ENCODE assay signal across 10 cellular contexts in genomic region chr13:114105351-114106225, GRCh38. TPM values are rescaled to one million over a fixed set of nuclear protein-coding genes. Genes with fewer than 3 reads are reported as not detected.
DNase-seq lines count a peak whose midpoint lies in the region; ATAC-seq and TF ChIP-seq lines count a peak whose summit lies in the region.
"Had no signal": no experiment of that assay in that cellular context is flagged by ENCODE, and none has a peak within 500 bp of the region (broad histone marks: within the 10 kb centered on the region; RNA-seq: fewer than 3 reads in every experiment).

No MANE protein-coding gene starts in this region.

- H3K27ac Mint-ChIP-seq in WTC11 (peak overlapping the region; percentile 55), progenitor cell of endocrine pancreas (peak overlapping the region; percentile 7)

- H3K36me3 ChIP-seq in right atrium auricular region, result no peaks in the 10 kb centered on the region

- H3K9me3 Mint-ChIP-seq in WTC11 (0 out of 2 replicates have a peak, but pooled peaks cover 3% of the 10 kb centered on the region), progenitor cell of endocrine pancreas (ENCODE audit: low read depth) (no peaks in the 10 kb centered on the region)

- H3K27me3 ChIP-seq in right atrium auricular region, result no peaks in the 10 kb centered on the region

- peaks cover 3% of the 10 kb centered on the region; the same call in 1 of the 2 replicates for H3K36me3 Mint-ChIP-seq in WTC11
- H3K36me3 Mint-ChIP-seq in progenitor cell of endocrine pancreas (ENCODE audit: insufficient read depth), result no peaks in the 10 kb centered on the region

- H3K4me3 ChIP-seq in right atrium auricular region, result no peak overlapping the region
- H3K4me3 ChIP-seq: K562 had no signal

- DNase-seq in EH (ENCODE audit: low read depth) (peak; percentile 74), WTC11 (ENCODE audit: low spot score) (peak; percentile 6), right atrium auricular region (ENCODE audit: low spot score) (peak; percentile 50), progenitor cell of endocrine pancreas (ENCODE audit: low spot score, unreplicated experiment) (no peak), foreskin melanocyte (no peak)
- DNase-seq: activated gamma-delta T cell treated with Interleukin-2 at 50 U/mL for 16 hours had no signal

- no peaks in the 10 kb centered on the region for H3K9me3 ChIP-seq in right atrium auricular region

- TF ChIP-seq CTCF in WTC11 (IDR thresholded peaks at IDR 0.05) (no peak), right atrium auricular region (IDR thresholded peaks at IDR 0.05) (no peak), progenitor cell of endocrine pancreas (IDR thresholded peaks at IDR 0.05; ENCODE audit: unreplicated experiment) (no peak)

- H3K4me3 Mint-ChIP-seq in WTC11, result no peak overlapping the region
- H3K4me3 Mint-ChIP-seq in progenitor cell of endocrine pancreas (ENCODE audit: low read depth), result no peak overlapping the region

- ATAC-seq in WTC11, result no peak
- no peak for ATAC-seq in HG02973 (IDR thresholded peaks at IDR 0.05; ENCODE audit: unreplicated experiment)
- ATAC-seq in HG03097 (IDR thresholded peaks at IDR 0.05; ENCODE audit: low FRiP score, unreplicated experiment), result no peak
- no peak for ATAC-seq in HG03442 (IDR thresholded peaks at IDR 0.05; ENCODE audit: unreplicated experiment)
- ATAC-seq: K562 had no signal

- CTCF ChIA-PET in WTC11 (lab: Charles Lee), result no interaction called here

- peaks cover 0 to 52% of the 10 kb centered on the region in 2 donors for H3K4me1 ChIP-seq in right atrium auricular region

- no peak overlapping the region for H3K27ac ChIP-seq in right atrium auricular region

- H3K4me1 Mint-ChIP-seq in WTC11 (peaks cover 16% of the 10 kb centered on the region), progenitor cell of endocrine pancreas (ENCODE audit: low read depth) (peaks cover 3% of the 10 kb centered on the region)

- H3K27me3 Mint-ChIP-seq in WTC11 (ENCODE audit: low read depth) (no peaks in the 10 kb centered on the region), progenitor cell of endocrine pancreas (peaks cover 3% of the 10 kb centered on the region)

- POLR2A ChIA-PET in WTC11 (lab: Charles Lee), result interaction anchor here (0.6 kb wide), 1 partner anchor 61 kb away, joined by 3 read pairs; no protein-coding TSS in a partner anchor

TF ChIP-seq in WTC11, 78 proteins besides CTCF, POLR2A, EP300 and RAD21:
- TF ChIP-seq TEAD4 (CRISPR knock-in tag; IDR thresholded peaks at IDR 0.05), result no peak
- no peak for TF ChIP-seq TEAD1 (CRISPR knock-in tag; IDR thresholded peaks at IDR 0.05)
- no peak for TF ChIP-seq MYBL2 (CRISPR knock-in tag; IDR thresholded peaks at IDR 0.05)
- no peak for TF ChIP-seq ZNF138 (CRISPR knock-in tag; conservative IDR thresholded peaks at IDR 0.05)
- no peak for TF ChIP-seq SOX15 (CRISPR knock-in tag; IDR thresholded peaks at IDR 0.05)
- TF ChIP-seq FOXK1 (CRISPR knock-in tag; IDR thresholded peaks at IDR 0.05), result no peak
TF ChIP-seq in WTC11: peak in this region for 0.

RNA-seq across cellular contexts. Expression of gene RASA3, which starts 26.8 kb away (rescaled TPM):
- total RNA-seq in WTC11 (2021) (16.5 to 22.3 TPM (median 16.9 TPM) in 3 replicates), right atrium auricular region (10 to 100 TPM; 10.2 to 13.2 TPM), progenitor cell of endocrine pancreas (6.3 and 7.6 TPM in 2 replicates)

Comparison
In these comparisons a context has a peak if more than half of its experiments do, and no peak if none do; other contexts are left out.
1. DNase-seq: peak in EH (single experiment), WTC11 (single experiment) and right atrium auricular region (single experiment); none in progenitor cell of endocrine pancreas (single experiment) and foreskin melanocyte (single experiment).